In genomic region chr4:117777721-117778120, GRCh38 we compare ENCODE assay signal across 28 cellular contexts.
DNase-seq lines count a peak whose midpoint lies in the region; TF ChIP-seq lines count a peak whose summit lies in the region.
"Had no signal": no experiment of that assay in that cellular context is flagged by ENCODE, and none has a peak within 500 bp of the region (broad histone marks: within the 10 kb centered on the region; RNA-seq: fewer than 3 reads in every experiment).

No MANE protein-coding gene starts in this region.

- no peaks in the 10 kb centered on the region for H3K36me3 Mint-ChIP-seq in brain
- H3K36me3 Mint-ChIP-seq in activated T-helper 2 cell treated with anti-CD3 and anti-CD28 coated beads, Interferon-gamma antibody, Interleukin-2, Interleukin-4, amounts not matched to agents 10 μg/mL and 5 μg/mL and 100 μg/mL, durations not matched to agents 14 hours and 24 hours and 36 hours (ENCODE audit: low read depth) = no peaks in the 10 kb centered on the region
- H3K36me3 Mint-ChIP-seq: activated naive CD4-positive, alpha-beta T cell treated with anti-CD3 and anti-CD28 coated beads, Interleukin-2, amount 50 U/mL, for 72 hours; CD8-positive, alpha-beta T cell; natural killer cell had no signal

- no peak overlapping the region for H3K4me3 Mint-ChIP-seq in brain
- no peak overlapping the region for H3K4me3 Mint-ChIP-seq in activated T-helper 2 cell treated with anti-CD3 and anti-CD28 coated beads, Interferon-gamma antibody, Interleukin-2, Interleukin-4, amounts not matched to agents 10 μg/mL and 5 μg/mL and 100 μg/mL, durations not matched to agents 14 hours and 24 hours and 36 hours (ENCODE audit: low read depth)
- H3K4me3 Mint-ChIP-seq: activated CD4-positive, alpha-beta T cell treated with anti-CD3 and anti-CD28 coated beads, Interleukin-2, amount 10 ng/mL, durations not matched to agents 24 days and 14 days; B cell; CD8-positive, alpha-beta T cell; natural killer cell had no signal

- peaks cover 13% of the 10 kb centered on the region for H3K4me1 Mint-ChIP-seq in brain
- no peaks in the 10 kb centered on the region for H3K4me1 Mint-ChIP-seq in activated T-helper 2 cell treated with anti-CD3 and anti-CD28 coated beads, Interferon-gamma antibody, Interleukin-2, Interleukin-4, amounts not matched to agents 10 μg/mL and 5 μg/mL and 100 μg/mL, durations not matched to agents 14 hours and 24 hours and 36 hours (ENCODE audit: low read depth)
- H3K4me1 Mint-ChIP-seq: activated CD4-positive, alpha-beta T cell treated with anti-CD3 and anti-CD28 coated beads, Interleukin-2, amount 10 ng/mL, durations not matched to agents 24 days and 14 days; B cell; natural killer cell had no signal

- no peak for TF ChIP-seq CTCF in brain (conservative IDR thresholded peaks at IDR 0.05)

- DNase-seq in ELF-1 (ENCODE audit: low read depth, low spot score) (peak; percentile 10), NCI-H446 (lab: John Stamatoyannopoulos, UW) (peak; percentile 85 to 91), left kidney (ENCODE audit: low read depth, low spot score) (peak; percentile 50), NCI-H510A (lab: John Stamatoyannopoulos, UW) (no peak), NCI-H146 (lab: John Stamatoyannopoulos, UW) (no peak), GM03348 (ENCODE audit: low spot score) (no peak)
- DNase-seq in activated T-helper 2 cell treated with anti-CD3 and anti-CD28 coated beads, Interferon-gamma antibody, Interleukin-2, Interleukin-4, amounts not matched to agents 10 μg/mL and 5 μg/mL and 100 μg/mL, durations not matched to agents 14 hours and 24 hours and 36 hours (ENCODE audit: low spot score) = no peak
- DNase-seq: activated CD4-positive, alpha-beta T cell treated with anti-CD3 and anti-CD28 coated beads, Interleukin-2, amount 10 ng/mL, durations not matched to agents 24 days and 14 days; activated effector memory CD4-positive, alpha-beta T cell treated with Interleukin-2 at 50 U/mL for 16 hours; caudate nucleus; CD8-positive, alpha-beta T cell; dermis blood vessel endothelial cell; EL; gastrocnemius medialis; left cardiac atrium; mammary epithelial cell; mucosa of descending colon; natural killer cell; NCI-H1417 treated with DMSO at 0.1 percent for 48 hours; NCI-H2081; NCI-H345; NCI-H82; SIG-M5; stimulated activated CD4-positive, alpha-beta T cell treated with anti-CD3 and anti-CD28 coated beads, Interleukin-4, amount 100 ng/mL, for 24 hours; upper lobe of right lung had no signal

- intact Hi-C loops in activated T-helper 2 cell treated with anti-CD3 and anti-CD28 coated beads, Interferon-gamma antibody, Interleukin-2, Interleukin-4, amounts not matched to agents 10 μg/mL and 5 μg/mL and 100 μg/mL, durations not matched to agents 14 hours and 24 hours and 36 hours (cut with micrococcal nuclease) = no loop called here

- peaks cover 5% of the 10 kb centered on the region for H3K27me3 Mint-ChIP-seq in brain
- no peaks in the 10 kb centered on the region for H3K27me3 Mint-ChIP-seq in activated T-helper 2 cell treated with anti-CD3 and anti-CD28 coated beads, Interferon-gamma antibody, Interleukin-2, Interleukin-4, amounts not matched to agents 10 μg/mL and 5 μg/mL and 100 μg/mL, durations not matched to agents 14 hours and 24 hours and 36 hours (ENCODE audit: low read depth)
- H3K27me3 Mint-ChIP-seq: activated CD4-positive, alpha-beta T cell treated with anti-CD3 and anti-CD28 coated beads, Interleukin-2, amount 10 ng/mL, durations not matched to agents 24 days and 14 days; B cell had no signal

- H3K9me3 Mint-ChIP-seq in brain = peaks cover 3 to 13% (median 8%) of the 10 kb centered on the region in 5 experiments
- no peaks in the 10 kb centered on the region for H3K9me3 Mint-ChIP-seq in activated T-helper 2 cell treated with anti-CD3 and anti-CD28 coated beads, Interferon-gamma antibody, Interleukin-2, Interleukin-4, amounts not matched to agents 10 μg/mL and 5 μg/mL and 100 μg/mL, durations not matched to agents 14 hours and 24 hours and 36 hours
- H3K9me3 Mint-ChIP-seq: activated CD4-positive, alpha-beta T cell treated with anti-CD3 and anti-CD28 coated beads, Interleukin-2, amount 10 ng/mL, durations not matched to agents 24 days and 14 days had no signal

- peak overlapping the region in 4 of 5 experiments; percentile 2 to 23 (median 11) for H3K27ac Mint-ChIP-seq in brain
- no peak overlapping the region for H3K27ac Mint-ChIP-seq in activated T-helper 2 cell treated with anti-CD3 and anti-CD28 coated beads, Interferon-gamma antibody, Interleukin-2, Interleukin-4, amounts not matched to agents 10 μg/mL and 5 μg/mL and 100 μg/mL, durations not matched to agents 14 hours and 24 hours and 36 hours
- H3K27ac Mint-ChIP-seq: activated CD4-positive, alpha-beta T cell treated with anti-CD3 and anti-CD28 coated beads, Interleukin-2, amount 10 ng/mL, durations not matched to agents 24 days and 14 days; activated naive CD4-positive, alpha-beta T cell treated with anti-CD3 and anti-CD28 coated beads, Interleukin-2, amount 50 U/mL, for 72 hours; B cell; CD8-positive, alpha-beta T cell; natural killer cell had no signal

Comparison
In these comparisons a context has a peak if more than half of its experiments do, and no peak if none do; other contexts are left out.
1. DNase-seq: peak in ELF-1 (single experiment), NCI-H446 (2 of 2) and left kidney (single experiment); none in NCI-H510A (single experiment), NCI-H146 (single experiment), GM03348 (single experiment) and activated T-helper 2 cell treated with anti-CD3 and anti-CD28 coated beads, Interferon-gamma antibody, Interleukin-2, Interleukin-4, amounts not matched to agents 10 μg/mL and 5 μg/mL and 100 μg/mL, durations not matched to agents 14 hours and 24 hours and 36 hours (single experiment).